8 cellular contexts compared by ENCODE assay signal in genomic region chr10:3948843-3949242, GRCh38.
DNase-seq lines count a peak whose midpoint lies in the region; ATAC-seq and TF ChIP-seq lines count a peak whose summit lies in the region.

No MANE protein-coding gene starts in this region.

- no peak overlapping the region for H4K5ac ChIP-seq in mesendoderm (ENCODE audit: low read length)

- H3K27ac ChIP-seq in mesendoderm (ENCODE audit: low read depth, low read length): no peak overlapping the region

- H3K18ac ChIP-seq in mesendoderm (ENCODE audit: low read length): no peak overlapping the region

- DNase-seq in NCI-H1092 (lab: John Stamatoyannopoulos, UW): peak; percentile 57
- peak; percentile 73 to 80 for DNase-seq in activated CD4-positive, alpha-beta T cell treated with anti-CD3 and anti-CD28 coated beads, Interleukin-2, amount 50 U/mL, for 48 hours
- no peak for DNase-seq in endothelial cell (ENCODE audit: low spot score)
- peak; percentile 66 for DNase-seq in stimulated activated CD8-positive, alpha-beta memory T cell treated with anti-CD3 and anti-CD28 coated beads, Interleukin-12 subunit alpha, Interleukin-12 subunit beta, amount 100 ng/mL, for 1 hour (ENCODE audit: low read depth)
- DNase-seq in mesendoderm: no peak

- H3K9ac ChIP-seq in mesendoderm (ENCODE audit: low read length): no peak overlapping the region

- no peaks in the 10 kb centered on the region for H3K27me3 ChIP-seq in mesendoderm (ENCODE audit: insufficient read depth, low read length, poor library complexity)

- no peaks in the 10 kb centered on the region for H3K79me1 ChIP-seq in mesendoderm (ENCODE audit: low read length)

- no peak overlapping the region for H2BK15ac ChIP-seq in mesendoderm (replicated peaks; ENCODE audit: low read depth)

- no peaks in the 10 kb centered on the region for H3K27me3 Mint-ChIP-seq in endothelial cell (ENCODE audit: unreplicated experiment)

- H3K56ac ChIP-seq in mesendoderm (ENCODE audit: low read length): no peak overlapping the region

- H2AK5ac ChIP-seq in mesendoderm (ENCODE audit: low read length): no peak overlapping the region

- no peaks in the 10 kb centered on the region for H3K4me1 Mint-ChIP-seq in endothelial cell (ENCODE audit: unreplicated experiment)

- H3K4ac ChIP-seq in mesendoderm (ENCODE audit: low read depth, low read length): no peak overlapping the region

- ATAC-seq in GM19023 (IDR thresholded peaks at IDR 0.05; ENCODE audit: unreplicated experiment): no peak
- no peak for ATAC-seq in GM19455 (IDR thresholded peaks at IDR 0.05; ENCODE audit: unreplicated experiment)
- no peak for ATAC-seq in HG03139 (IDR thresholded peaks at IDR 0.05; ENCODE audit: unreplicated experiment)

- H2BK5ac ChIP-seq in mesendoderm (ENCODE audit: low read length): no peak overlapping the region

- H3K4me1 ChIP-seq in mesendoderm (ENCODE audit: control insufficient read depth, low read depth, low read length): no peaks in the 10 kb centered on the region

- H3K4me2 ChIP-seq in mesendoderm (ENCODE audit: low read length): no peak overlapping the region

- H3K23ac ChIP-seq in mesendoderm (ENCODE audit: low read length): no peak overlapping the region

- peak overlapping the region; percentile 53 for H3K27ac Mint-ChIP-seq in endothelial cell (ENCODE audit: unreplicated experiment)

- H4K8ac ChIP-seq in mesendoderm (ENCODE audit: low read depth, low read length): no peak overlapping the region

- no CpG with 5 or more reads among the region's 9 CpGs for WGBS in mesendoderm (ENCODE audit: extremely low coverage, insufficient coverage, low lambda C conversion rate)

- no peak for TF ChIP-seq CTCF in endothelial cell (IDR thresholded peaks at IDR 0.05; ENCODE audit: unreplicated experiment)

- H3K9me3 Mint-ChIP-seq in endothelial cell (ENCODE audit: unreplicated experiment): no peaks in the 10 kb centered on the region

- H3K4me3 Mint-ChIP-seq in endothelial cell (ENCODE audit: unreplicated experiment): no peak overlapping the region

- peaks cover 3% of the 10 kb centered on the region for H3K36me3 Mint-ChIP-seq in endothelial cell (ENCODE audit: low read depth, unreplicated experiment)

- H3K36me3 ChIP-seq in mesendoderm (ENCODE audit: control insufficient read depth, insufficient read depth, low read length): no peaks in the 10 kb centered on the region

- H3K79me2 ChIP-seq in mesendoderm (ENCODE audit: control insufficient read depth, insufficient read depth, low read length): no peaks in the 10 kb centered on the region

- no peak overlapping the region for H2BK120ac ChIP-seq in mesendoderm (ENCODE audit: low read depth, low read length)

- H3K4me3 ChIP-seq in mesendoderm (ENCODE audit: low read length): no peak overlapping the region

Comparison
In these comparisons a context has a peak if more than half of its experiments do, and no peak if none do; other contexts are left out.
1. DNase-seq: peak in NCI-H1092 (single experiment), activated CD4-positive, alpha-beta T cell treated with anti-CD3 and anti-CD28 coated beads, Interleukin-2, amount 50 U/mL, for 48 hours (2 of 2) and stimulated activated CD8-positive, alpha-beta memory T cell treated with anti-CD3 and anti-CD28 coated beads, Interleukin-12 subunit alpha, Interleukin-12 subunit beta, amount 100 ng/mL, for 1 hour (single experiment); none in endothelial cell (single experiment) and mesendoderm (single experiment).